ENCODE assay signal across 3 cellular contexts in genomic region chr17:57886020-57886419, GRCh38.
TF ChIP-seq lines count a peak whose summit lies in the region.

No MANE protein-coding gene starts in this region.

TF ChIP-seq in A549, 52 proteins besides CTCF, POLR2A, EP300 and RAD21:
- no peak for TF ChIP-seq ESRRA (IDR thresholded peaks at IDR 0.05; ENCODE audit: borderline replicate concordance, low read length)
- TF ChIP-seq KDM1A (IDR thresholded peaks at IDR 0.05; ENCODE audit: low read depth), result peak; percentile 57; the same call in 1 of the 2 replicates

TF ChIP-seq in IMR-90, 13 proteins besides CTCF, POLR2A, EP300 and RAD21:
- TF ChIP-seq ELK1 (IDR thresholded peaks at IDR 0.05; ENCODE audit: borderline replicate concordance, low read depth, low read length) (no peak), MXI1 (IDR thresholded peaks at IDR 0.05; ENCODE audit: borderline replicate concordance, low read depth, low read length) (no peak), SMC3 (IDR thresholded peaks at IDR 0.05; ENCODE audit: low read depth, low read length) (no peak), RCOR1 (IDR thresholded peaks at IDR 0.05; ENCODE audit: insufficient replicate concordance, low read length) (no peak), MAFK (IDR thresholded peaks at IDR 0.05; ENCODE audit: low read depth, low read length) (no peak), MAZ (IDR thresholded peaks at IDR 0.05; ENCODE audit: borderline replicate concordance, low read depth, low read length) (no peak), FOS (IDR thresholded peaks at IDR 0.05; ENCODE audit: low read depth, low read length) (no peak), CEBPB (IDR thresholded peaks at IDR 0.05; ENCODE audit: low read depth, low read length) (no peak), CHD1 (IDR thresholded peaks at IDR 0.05; ENCODE audit: low read depth, low read length) (no peak), NFE2L2 (IDR thresholded peaks at IDR 0.05; ENCODE audit: low read depth, low read length) (no peak)

TF ChIP-seq in H1, 55 proteins besides CTCF, POLR2A, EP300 and RAD21:
- TF ChIP-seq BACH1 (IDR thresholded peaks at IDR 0.05; ENCODE audit: low read length) (no peak), JUN (IDR thresholded peaks at IDR 0.05; ENCODE audit: low read depth, low read length) (no peak), JUND (IDR thresholded peaks at IDR 0.05; ENCODE audit: low read length) (no peak), KDM5A (IDR thresholded peaks at IDR 0.05; ENCODE audit: low read length) (no peak), SIN3A (conservative IDR thresholded peaks at IDR 0.05 in 1 of 2, IDR thresholded peaks at IDR 0.05 in 1 of 2; ENCODE audit: low read depth in 1 of 2, low read length in 2 of 2) (no peak), KDM1A (IDR thresholded peaks at IDR 0.05; ENCODE audit: borderline replicate concordance, low read length) (no peak), ATF3 (IDR thresholded peaks at IDR 0.05; ENCODE audit: insufficient read depth, low read depth, low read length) (no peak), KDM4A (IDR thresholded peaks at IDR 0.05; ENCODE audit: low read depth, low read length, severe bottlenecking) (no peak), FOSL1 (IDR thresholded peaks at IDR 0.05; ENCODE audit: insufficient read depth, low read depth, low read length) (no peak), CTBP2 (IDR thresholded peaks at IDR 0.05; ENCODE audit: borderline replicate concordance, insufficient read depth, insufficient read length, low read length) (no peak), SIRT6 (IDR thresholded peaks at IDR 0.05; ENCODE audit: low read length) (no peak), CBX8 (IDR thresholded peaks at IDR 0.05; ENCODE audit: borderline replicate concordance, low read depth, low read length) (no peak), TAF1 (IDR thresholded peaks at IDR 0.05; ENCODE audit: low read depth, low read length) (no peak)
